In genomic region chr9:72207278-72207677, GRCh38 we compare ENCODE assay signal across 15 cellular contexts. TPM values are rescaled to one million over a fixed set of nuclear protein-coding genes. Genes with fewer than 3 reads are reported as not detected.
A peak's percentile ranks its signal among the peaks of the same experiment; 100 is the strongest.
DNase-seq lines count a peak whose midpoint lies in the region; ATAC-seq and TF ChIP-seq lines count a peak whose summit lies in the region.
"Had no signal": no experiment of that assay in that cellular context is flagged by ENCODE, and none has a peak within 500 bp of the region (broad histone marks: within the 10 kb centered on the region; RNA-seq: fewer than 3 reads in every experiment).

No MANE protein-coding gene starts in this region.

- H3K4me3 ChIP-seq in upper lobe of left lung: no peak overlapping the region
- H3K4me3 ChIP-seq: tibial artery had no signal

- no peaks in the 10 kb centered on the region for H3K4me1 ChIP-seq in upper lobe of left lung
- H3K4me1 ChIP-seq: tibial artery had no signal

- no peaks in the 10 kb centered on the region for H3K27me3 ChIP-seq in upper lobe of left lung

- no peak for TF ChIP-seq CTCF in upper lobe of left lung (IDR thresholded peaks at IDR 0.05)

- DNase-seq in NCI-H748 (lab: John Stamatoyannopoulos, UW; ENCODE audit: unreplicated experiment) (peak; percentile 17), NCI-H748 treated with DMSO at 0.1 percent for 48 hours (lab: John Stamatoyannopoulos, UW) (no peak), superior temporal gyrus (ENCODE audit: extremely low spot score) (no peak), AML-193 (lab: John Stamatoyannopoulos, UW) (no peak), upper lobe of left lung (no peak), T1000 (lab: John Stamatoyannopoulos, UW) (no peak)
- DNase-seq: activated CD8-positive, alpha-beta memory T cell treated with anti-CD3 and anti-CD28 coated beads, Interleukin-2, amount 50 U/mL, for 4 hours; activated naive CD8-positive, alpha-beta T cell treated with anti-CD3 and anti-CD28 coated beads for 36 hours; NCI-H524; occipital lobe; SHP77 treated with DMSO at 0.1 percent for 48 hours; tibial artery had no signal

- H3K27ac ChIP-seq in upper lobe of left lung: no peak overlapping the region
- H3K27ac ChIP-seq: tibial artery had no signal

- ATAC-seq in HG02588 (IDR thresholded peaks at IDR 0.05; ENCODE audit: unreplicated experiment) (peak; percentile 47), HG03378 (IDR thresholded peaks at IDR 0.05; ENCODE audit: unreplicated experiment) (peak; percentile 70), upper lobe of left lung (ENCODE audit: low FRiP score in 2 of 2) (no peak)

- no peaks in the 10 kb centered on the region for H3K9me3 ChIP-seq in upper lobe of left lung
- H3K9me3 ChIP-seq: tibial artery had no signal

- TF ChIP-seq EP300 in upper lobe of left lung (IDR thresholded peaks at IDR 0.05): no peak

- no peak for TF ChIP-seq POLR2A in upper lobe of left lung (IDR thresholded peaks at IDR 0.05)

- H3K36me3 ChIP-seq in upper lobe of left lung: no peaks in the 10 kb centered on the region
- H3K36me3 ChIP-seq: tibial artery had no signal

RNA-seq across cellular contexts. Expression of gene GDA, which starts 58.0 kb away (rescaled TPM):
- 1 to 10 TPM in 1 of 6 donors, under 1 TPM in 1, not detected in 4; 0.44 to 3.6 TPM for total RNA-seq in upper lobe of left lung
- total RNA-seq: A172; activated naive CD8-positive, alpha-beta T cell treated with anti-CD3 and anti-CD28 coated beads for 36 hours had no signal

Comparison
In these comparisons a context has a peak if more than half of its experiments do, and no peak if none do; other contexts are left out.
1. ATAC-seq: peak in HG02588 (single experiment) and HG03378 (single experiment); none in upper lobe of left lung (0 of 2).